Comparison of ENCODE assay signal across 1 cellular context in genomic region chr11:41377709-41378394, GRCh38.
TF ChIP-seq lines count a peak whose summit lies in the region.

No MANE protein-coding gene starts in this region.

TF ChIP-seq in GM23338, 12 proteins besides CTCF, POLR2A, EP300 and RAD21:
- TF ChIP-seq ZNF114 (CRISPR knock-in tag; IDR thresholded peaks at IDR 0.05) (no peak), EZH2phosphoT487 (IDR thresholded peaks at IDR 0.05; ENCODE audit: unreplicated experiment) (no peak), ZNF462 (CRISPR knock-in tag; IDR thresholded peaks at IDR 0.05) (no peak), EZH2 (IDR thresholded peaks at IDR 0.05; ENCODE audit: low read depth, unreplicated experiment) (no peak), CREB1 (CRISPR knock-in tag; IDR thresholded peaks at IDR 0.05; ENCODE audit: low read depth) (no peak), NANOG (IDR thresholded peaks at IDR 0.05; ENCODE audit: borderline replicate concordance) (no peak), ZNF331 (CRISPR knock-in tag; IDR thresholded peaks at IDR 0.05; ENCODE audit: low read depth) (no peak), JUNB (IDR thresholded peaks at IDR 0.05; ENCODE audit: unreplicated experiment) (no peak), POLR2AphosphoS5 (IDR thresholded peaks at IDR 0.05; ENCODE audit: low read depth) (no peak), REST (IDR thresholded peaks at IDR 0.05; ENCODE audit: unreplicated experiment) (no peak), STAT1 (IDR thresholded peaks at IDR 0.05; ENCODE audit: unreplicated experiment) (no peak), ETS1 (IDR thresholded peaks at IDR 0.05) (no peak)
TF ChIP-seq in GM23338: peak in this region for 0.
